ENCODE assay signal across 12 cellular contexts in the genomic region with DNA sequence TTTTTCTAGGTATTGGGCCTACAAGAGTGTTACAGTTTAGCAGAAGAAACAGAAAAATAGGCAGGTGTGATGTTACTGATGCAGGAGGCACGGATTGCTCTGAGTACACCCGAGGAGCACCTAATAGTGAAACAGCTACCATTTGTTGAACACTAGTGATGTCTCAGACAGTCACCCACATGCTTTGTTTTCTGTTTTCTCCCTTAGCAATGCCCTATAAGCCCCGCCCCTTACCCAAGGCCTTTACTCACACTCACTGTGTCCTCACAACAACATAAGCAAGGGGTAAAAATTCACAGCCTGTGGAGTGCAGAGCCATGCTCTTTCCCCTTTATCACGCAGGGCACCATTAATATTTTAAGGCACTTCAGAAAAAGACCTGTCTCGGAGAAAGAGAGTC. TPM values are rescaled to one million over a fixed set of nuclear protein-coding genes. Genes with fewer than 3 reads are reported as not detected.
A peak's percentile ranks its signal among the peaks of the same experiment; 100 is the strongest.
DNase-seq lines count a peak whose midpoint lies in the region; ATAC-seq and TF ChIP-seq lines count a peak whose summit lies in the region.
"Had no signal": no experiment of that assay in that cellular context is flagged by ENCODE, and none has a peak within 500 bp of the region (broad histone marks: within the 10 kb centered on the region; RNA-seq: fewer than 3 reads in every experiment).

No MANE protein-coding gene starts in this region.

- H3F3A ChIP-seq in PC-9 (ENCODE audit: insufficient read depth, low read depth), result no peaks in the 10 kb centered on the region; the same call in 1 of the 2 replicates

- H3K9me3 Mint-ChIP-seq in activated CD8-positive, alpha-beta memory T cell treated with anti-CD3 and anti-CD28 coated beads, Interleukin-2, amount 10 ng/mL, durations not matched to agents 7 days and 5 days (ENCODE audit: low read depth), result no peaks in the 10 kb centered on the region

- no peaks in the 10 kb centered on the region for H3K9me2 ChIP-seq in PC-9 (ENCODE audit: insufficient read depth)

- no peaks in the 10 kb centered on the region for H3K9me3 ChIP-seq in PC-9 (ENCODE audit: insufficient read depth, low read depth)
- no peaks in the 10 kb centered on the region for H3K9me3 ChIP-seq in esophagus (ENCODE audit: control insufficient read depth in 2 of 2, insufficient read depth in 1 of 2, low read depth in 1 of 2, low read length in 1 of 2)
- no peaks in the 10 kb centered on the region for H3K9me3 ChIP-seq in suprapubic skin

- POLR2A ChIA-PET in PC-9 (lab: Charles Lee; ENCODE audit: unreplicated experiment), result interaction anchor here (0.5 to 1.3 kb wide), 8 partner anchors 18 to 115 kb away, joined by 3 to 23 read pairs (median 7); a partner anchor contains a TSS

- peak; percentile 47 for ATAC-seq in activated CD8-positive, alpha-beta memory T cell treated with anti-CD3 and anti-CD28 coated beads, Interleukin-2, amount 10 ng/mL, durations not matched to agents 7 days and 5 days

- TF ChIP-seq POLR2A in suprapubic skin (IDR thresholded peaks at IDR 0.05), result no peak

- no peak overlapping the region; the same call in 1 of the 2 replicates for H3K4me3 ChIP-seq in PC-9
- H3K4me3 ChIP-seq in esophagus (ENCODE audit: low read depth in 1 of 2, low read length in 2 of 2), result no peak overlapping the region
- H3K4me3 ChIP-seq in suprapubic skin, result no peak overlapping the region

- H3K27ac Mint-ChIP-seq in activated CD8-positive, alpha-beta memory T cell treated with anti-CD3 and anti-CD28 coated beads, Interleukin-2, amount 10 ng/mL, durations not matched to agents 7 days and 5 days, result no peak overlapping the region

- peak overlapping the region; percentile 50 for H3K4me2 ChIP-seq in PC-9

- no peaks in the 10 kb centered on the region for H4K20me1 ChIP-seq in PC-9 (ENCODE audit: insufficient read depth)

- H3K79me2 ChIP-seq in PC-9 (ENCODE audit: low read depth), result no peaks in the 10 kb centered on the region

- peaks cover 11% of the 10 kb centered on the region for H3K4me1 ChIP-seq in PC-9 (replicated peaks; ENCODE audit: insufficient read depth)
- peaks cover 0 to 2% of the 10 kb centered on the region in 2 donors for H3K4me1 ChIP-seq in esophagus (ENCODE audit: control insufficient read depth in 2 of 2, insufficient read depth in 2 of 2, low read length in 1 of 2)
- peaks cover 39% of the 10 kb centered on the region for H3K4me1 ChIP-seq in suprapubic skin

- no peaks in the 10 kb centered on the region for H3K27me3 Mint-ChIP-seq in activated CD8-positive, alpha-beta memory T cell treated with anti-CD3 and anti-CD28 coated beads, Interleukin-2, amount 10 ng/mL, durations not matched to agents 7 days and 5 days

- H2AFZ ChIP-seq in PC-9, result no peak overlapping the region

- H3K27ac ChIP-seq in PC-9 (peak overlapping the region; percentile 81), esophagus (ENCODE audit: low read depth in 2 of 2, low read length in 1 of 2) (peak overlapping the region; percentile 88 to 89), suprapubic skin (peak overlapping the region; percentile 80)

- H3K4me3 Mint-ChIP-seq in activated CD8-positive, alpha-beta memory T cell treated with anti-CD3 and anti-CD28 coated beads, Interleukin-2, amount 10 ng/mL, durations not matched to agents 7 days and 5 days, result no peak overlapping the region

- TF ChIP-seq CTCF in PC-9 (conservative IDR thresholded peaks at IDR 0.05) (no peak), suprapubic skin (IDR thresholded peaks at IDR 0.05) (no peak)

- intact Hi-C loops in PC-9 (cut with micrococcal nuclease; ENCODE audit: unreplicated experiment), result loop anchor here (1.0 to 2.0 kb wide), 3 partner anchors 26 to 31 kb away; a partner anchor contains a TSS

- CTCF ChIA-PET in activated CD8-positive, alpha-beta memory T cell treated with anti-CD3 and anti-CD28 coated beads, Interleukin-2, amount 10 ng/mL, durations not matched to agents 7 days and 5 days (lab: Charles Lee), result interaction anchor here (0.7 to 2.1 kb wide), 6 partner anchors 10 to 339 kb away, joined by 3 to 7 read pairs (median 4); no protein-coding TSS in a partner anchor
- CTCF ChIA-PET in PC-9 (lab: Charles Lee), result interaction anchor here (0.6 to 1.8 kb wide), 3 partner anchors 26 to 513 kb away, joined by 3 to 7 read pairs (median 6); a partner anchor contains a TSS

- H3K4me1 Mint-ChIP-seq in activated CD8-positive, alpha-beta memory T cell treated with anti-CD3 and anti-CD28 coated beads, Interleukin-2, amount 10 ng/mL, durations not matched to agents 7 days and 5 days, result peaks cover 32% of the 10 kb centered on the region

- H3K36me3 ChIP-seq in PC-9 (ENCODE audit: low read depth) (no peaks in the 10 kb centered on the region), esophagus (ENCODE audit: control insufficient read depth in 2 of 2, insufficient read depth in 2 of 2, low read length in 1 of 2) (no peaks in the 10 kb centered on the region), suprapubic skin (no peaks in the 10 kb centered on the region)

- no peaks in the 10 kb centered on the region for H3K27me3 ChIP-seq in PC-9 (ENCODE audit: insufficient read depth, low read depth)
- H3K27me3 ChIP-seq in esophagus (ENCODE audit: control insufficient read depth in 1 of 2, insufficient read depth in 2 of 2, low read length in 2 of 2), result no peaks in the 10 kb centered on the region
- no peaks in the 10 kb centered on the region for H3K27me3 ChIP-seq in suprapubic skin

- no peak for TF ChIP-seq EP300 in suprapubic skin (IDR thresholded peaks at IDR 0.05)

- BruUV-seq in PC-9 (replicated peaks; lab: Mats Ljungman, UMichigan), result TSS peak; percentile 96

- 63 to 66% methylated on average over 5 of the region's 5 CpGs for WGBS in esophagus, 2 donors
- WGBS in suprapubic skin, result 55% methylated on average over 5 of the region's 5 CpGs

- DNase-seq in activated CD8-positive, alpha-beta memory T cell treated with anti-CD3 and anti-CD28 coated beads, Interleukin-2, amount 10 ng/mL, durations not matched to agents 7 days and 5 days, result peak; percentile 47
- no peak for DNase-seq in activated CD8-positive, alpha-beta memory T cell treated with anti-CD3 and anti-CD28 coated beads, Interleukin-2, amount 50 U/mL, for 48 hours
- peak; percentile 46 to 61 for DNase-seq in PC-9
- no peak for DNase-seq in suprapubic skin (ENCODE audit: low spot score in 2 of 2)
- DNase-seq in KG1 (lab: John Stamatoyannopoulos, UW), result no peak
- DNase-seq in SKM-1 (lab: John Stamatoyannopoulos, UW; ENCODE audit: unreplicated experiment), result no peak
- no peak for DNase-seq in NCI-H510A treated with DMSO at 0.1 percent for 48 hours (lab: John Stamatoyannopoulos, UW)
- DNase-seq: activated CD8-positive, alpha-beta memory T cell treated with anti-CD3 and anti-CD28 coated beads for 24 hours; central memory CD4-positive, alpha-beta T cell; hypothalamus; occipital lobe had no signal

- H3K36me3 Mint-ChIP-seq in activated CD8-positive, alpha-beta memory T cell treated with anti-CD3 and anti-CD28 coated beads, Interleukin-2, amount 10 ng/mL, durations not matched to agents 7 days and 5 days, result no peaks in the 10 kb centered on the region

RNA-seq across cellular contexts. Expression of a gene that starts 25.7 kb away (rescaled TPM):
- 100 to 1,000 TPM in 1 of 2 experiments, 10 to 100 TPM in 1; 90.2 to 110 TPM for total RNA-seq in activated CD8-positive, alpha-beta memory T cell treated with anti-CD3 and anti-CD28 coated beads, Interleukin-2, amount 10 ng/mL, durations not matched to agents 7 days and 5 days
- 54.3 and 79.7 TPM in 2 replicates for total RNA-seq in PC-9 (2021)
- polyA plus RNA-seq in esophagus, result 10 to 100 TPM; 25.4 to 35.8 TPM
- 10 to 100 TPM; 40.3 to 95.5 (median 59.7) TPM for total RNA-seq in suprapubic skin

RNA-seq across cellular contexts. Expression of a gene that starts 50.1 kb away (rescaled TPM):
- total RNA-seq in activated CD8-positive, alpha-beta memory T cell treated with anti-CD3 and anti-CD28 coated beads, Interleukin-2, amount 10 ng/mL, durations not matched to agents 7 days and 5 days, result 10 to 100 TPM; 35.3 to 41.9 TPM
- total RNA-seq in PC-9 (2021), result 25.3 and 33.4 TPM in 2 replicates
- 1 to 10 TPM; 3.0 to 3.4 TPM for polyA plus RNA-seq in esophagus
- total RNA-seq in suprapubic skin, result 10 to 100 TPM; 10.0 to 12.0 (median 11.6) TPM

RNA-seq across cellular contexts. Expression of a gene that starts 50.3 kb away (rescaled TPM):
- 10 to 100 TPM; 57.4 to 57.7 TPM for total RNA-seq in activated CD8-positive, alpha-beta memory T cell treated with anti-CD3 and anti-CD28 coated beads, Interleukin-2, amount 10 ng/mL, durations not matched to agents 7 days and 5 days
- total RNA-seq in PC-9 (2021) (27.9 and 34.3 TPM in 2 replicates), suprapubic skin (1 to 10 TPM; 1.3 to 3.4 (median 2.3) TPM)
- 1 to 10 TPM; 2.2 to 2.5 TPM for polyA plus RNA-seq in esophagus

RNA-seq across cellular contexts. Expression of a gene that starts 51.9 kb away (rescaled TPM):
- total RNA-seq in activated CD8-positive, alpha-beta memory T cell treated with anti-CD3 and anti-CD28 coated beads, Interleukin-2, amount 10 ng/mL, durations not matched to agents 7 days and 5 days, result 100 to 1,000 TPM in 1 of 2 experiments, 10 to 100 TPM in 1; 88.3 to 138 TPM
- total RNA-seq in PC-9 (2021) (122 and 142 TPM in 2 replicates), suprapubic skin (100 to 1,000 TPM; 448 to 713 (median 594) TPM)
- 100 to 1,000 TPM; 412 to 630 TPM for polyA plus RNA-seq in esophagus

Comparison
In these comparisons a context has a peak if more than half of its experiments do, and no peak if none do; other contexts are left out.
1. DNase-seq: peak in activated CD8-positive, alpha-beta memory T cell treated with anti-CD3 and anti-CD28 coated beads, Interleukin-2, amount 10 ng/mL, durations not matched to agents 7 days and 5 days (single experiment) and PC-9 (2 of 2); none in activated CD8-positive, alpha-beta memory T cell treated with anti-CD3 and anti-CD28 coated beads, Interleukin-2, amount 50 U/mL, for 48 hours (single experiment), suprapubic skin (0 of 2), KG1 (single experiment), SKM-1 (single experiment) and NCI-H510A treated with DMSO at 0.1 percent for 48 hours (single experiment).
2. Peak in every context shown above with its lines, with median percentiles within 50 percentile points of each other: H3K27ac ChIP-seq.